ENCODE assay signal across 10 cellular contexts in genomic region chr1:180369061-180369460, GRCh38.
"Had no signal": no experiment of that assay in that cellular context is flagged by ENCODE, and none has a peak within 500 bp of the region (broad histone marks: within the 10 kb centered on the region; RNA-seq: fewer than 3 reads in every experiment).

No MANE protein-coding gene starts in this region.

- H3K9me3 Mint-ChIP-seq: HFFc6 had no signal

- H3K9me3 ChIP-seq: HAP-1 had no signal

- H2AFZ ChIP-seq: GM23248 had no signal

- H3K4me1 ChIP-seq: HAP-1 had no signal

- H3K36me3 ChIP-seq: HAP-1 had no signal

- FAIRE-seq: HTR-8/SVneo, K562 had no signal

- H3K9ac ChIP-seq: GM23248 had no signal

- H3K4me3 Mint-ChIP-seq: HFFc6 had no signal

- H3K4me3 ChIP-seq: GM23248, HAP-1, K562 had no signal

- DNase-seq: GM23248, H7, HFFc6, IMR-90, Kasumi-1, KG1 had no signal

- H3K27ac ChIP-seq: GM23248 had no signal

- ATAC-seq: HCT116, K562 had no signal

- H3K27ac Mint-ChIP-seq: HFFc6 had no signal
